ENCODE assay signal across 16 cellular contexts in the genomic region with DNA sequence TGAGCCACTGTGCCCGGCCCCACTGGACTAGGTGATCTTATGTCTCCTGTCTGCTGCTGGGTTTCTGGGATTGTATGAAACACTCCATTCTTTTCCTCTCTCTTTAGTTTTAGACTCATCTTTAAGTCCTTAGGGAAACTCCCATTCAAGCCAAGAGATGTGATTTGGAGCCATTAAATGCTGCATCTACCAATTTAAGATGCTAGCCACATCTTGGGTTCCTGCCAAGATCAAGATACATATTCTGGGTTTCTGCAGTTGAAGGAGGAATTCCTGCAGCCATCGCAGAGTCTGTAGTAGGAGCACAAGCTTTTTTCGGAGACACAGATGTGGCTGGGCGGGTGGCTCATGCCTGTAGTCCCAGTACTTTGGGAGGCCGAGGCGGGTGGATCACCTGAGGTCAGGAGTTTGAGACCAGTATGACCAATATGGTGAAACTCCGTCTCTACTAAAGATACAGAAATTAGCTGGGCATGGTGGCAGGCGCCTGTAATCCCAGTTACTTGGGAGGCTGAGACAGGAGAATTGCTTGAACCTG. TPM values are rescaled to one million over a fixed set of nuclear protein-coding genes. Genes with fewer than 3 reads are reported as not detected.
DNase-seq lines count a peak whose midpoint lies in the region; ATAC-seq, FAIRE-seq and TF ChIP-seq lines count a peak whose summit lies in the region.
"Had no signal": no experiment of that assay in that cellular context is flagged by ENCODE, and none has a peak within 500 bp of the region (broad histone marks: within the 10 kb centered on the region; RNA-seq: fewer than 3 reads in every experiment).

No MANE protein-coding gene starts in this region.

- ATAC-seq in T-helper 17 cell (no peak), GM19467 (IDR thresholded peaks at IDR 0.05; ENCODE audit: unreplicated experiment) (no peak)
- ATAC-seq: Panc1 had no signal

- H3K4me3 Mint-ChIP-seq in T-helper 17 cell: peak overlapping the region; percentile 7
- H3K4me3 Mint-ChIP-seq: CD8-positive, alpha-beta memory T cell had no signal

- peaks cover 23% of the 10 kb centered on the region for H3K4me1 ChIP-seq in A673 (ENCODE audit: insufficient read depth, low read length, poor library complexity, severe bottlenecking)

- H3K27me3 ChIP-seq in A673 (replicated peaks; ENCODE audit: insufficient read depth, low read depth, low read length, poor library complexity): no peaks in the 10 kb centered on the region

- no TSS peak for BruUV-seq in A673 (replicated peaks; lab: Mats Ljungman, UMichigan)

- FAIRE-seq in H54 (lab: Jason Lieb, UNC): peak; percentile 15
- FAIRE-seq: GM12891, H1 had no signal

- no peaks in the 10 kb centered on the region for H3K9me3 ChIP-seq in A673 (ENCODE audit: low read depth, low read length, poor library complexity, severe bottlenecking)
- no peaks in the 10 kb centered on the region for H3K9me3 ChIP-seq in T-helper 17 cell (ENCODE audit: control insufficient read depth, low read length, poor library complexity, severe bottlenecking)

- TF ChIP-seq CTCF in A673 (conservative IDR thresholded peaks at IDR 0.05; ENCODE audit: low read depth, low read length): no peak

- CTCF ChIA-PET in A673 (lab: Charles Lee): no interaction called here

- DNase-seq in A673 (ENCODE audit: low spot score) (peak; percentile 16), H54 (ENCODE audit: insufficient read length, low spot score) (no peak), T-helper 17 cell (no peak), posterior vena cava (ENCODE audit: low spot score) (peak; percentile 22), NCI-H526 treated with DMSO at 0.1 percent for 48 hours (lab: John Stamatoyannopoulos, UW) (no peak)
- DNase-seq in activated CD4-positive, alpha-beta T cell treated with anti-CD3 and anti-CD28 coated beads for 1 hour: no peak
- DNase-seq: C1 segment of cervical spinal cord; CD8-positive, alpha-beta memory T cell; NCI-H1417; NCI-H187; NCI-H2107 had no signal

- TF ChIP-seq POLR2A in H54 (IDR thresholded peaks at IDR 0.05; ENCODE audit: low read depth, low read length): no peak

- H3K27ac ChIP-seq in A673 (ENCODE audit: low read depth, low read length, poor library complexity, severe bottlenecking): no peak overlapping the region
- H3K27ac ChIP-seq: KMS-11 had no signal

- H3K36me3 ChIP-seq in A673 (ENCODE audit: insufficient read depth, low read length, poor library complexity, severe bottlenecking): no peaks in the 10 kb centered on the region

- intact Hi-C loops in A673 (cut with micrococcal nuclease; ENCODE audit: unreplicated experiment): no loop called here
- intact Hi-C loops in posterior vena cava (cut with DNase I): no loop called here

- H3K4me3 ChIP-seq in A673 (ENCODE audit: low read depth, low read length, poor library complexity, severe bottlenecking): no peak overlapping the region

- H3K27ac Mint-ChIP-seq in T-helper 17 cell: no peak overlapping the region

- POLR2A ChIA-PET in A673 (lab: Charles Lee; ENCODE audit: low non-redundant PET): no interaction called here

- H3K4me1 Mint-ChIP-seq in T-helper 17 cell: peaks cover 14% of the 10 kb centered on the region

- no peaks in the 10 kb centered on the region for H3K27me3 Mint-ChIP-seq in T-helper 17 cell

- H3K36me3 Mint-ChIP-seq in T-helper 17 cell (ENCODE audit: low read depth): no peaks in the 10 kb centered on the region

RNA-seq across cellular contexts. Expression of gene STXBP1, which starts 23.2 kb away (rescaled TPM):
- total RNA-seq in A673 (2021) (10.9 and 12.6 TPM in 2 replicates), T-helper 17 cell (1 to 10 TPM; 6.3 to 8.4 TPM), posterior vena cava (10 to 100 TPM; 69.4 to 80.3 TPM)

Comparison
In these comparisons a context has a peak if more than half of its experiments do, and no peak if none do; other contexts are left out.
1. DNase-seq: peak in A673 (single experiment) and posterior vena cava (single experiment); none in H54 (single experiment), T-helper 17 cell (0 of 3), NCI-H526 treated with DMSO at 0.1 percent for 48 hours (single experiment) and activated CD4-positive, alpha-beta T cell treated with anti-CD3 and anti-CD28 coated beads for 1 hour (single experiment).